Comparison of ENCODE assay signal across 8 cellular contexts in the genomic region with DNA sequence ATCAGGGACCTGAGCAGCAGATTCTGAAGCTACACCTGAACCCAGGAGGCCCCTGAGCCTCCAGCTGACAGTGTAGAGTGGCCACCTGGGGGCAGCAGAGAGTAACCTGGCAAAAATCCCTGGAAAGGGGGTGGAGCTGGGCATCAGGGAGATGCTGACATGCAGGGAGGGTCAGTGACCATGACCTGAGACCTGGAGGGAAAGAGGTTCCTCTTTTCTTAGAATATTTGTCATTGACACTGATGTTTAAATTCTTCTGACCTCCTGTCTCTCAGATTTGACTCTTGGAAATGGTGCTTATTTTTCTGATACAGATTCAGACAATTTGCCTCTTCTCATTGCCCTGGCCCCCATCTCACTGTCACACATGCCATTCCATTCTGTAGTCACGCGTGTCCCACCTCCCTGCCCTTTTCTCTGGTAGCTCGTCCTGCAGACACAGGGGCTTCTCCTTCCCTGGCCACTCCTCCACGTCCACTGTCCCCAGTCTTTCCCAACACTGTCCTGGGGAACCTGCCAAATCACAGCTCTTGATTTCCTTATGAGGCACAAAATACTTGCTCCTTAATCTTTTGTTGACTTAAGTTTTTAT.
DNase-seq lines count a peak whose midpoint lies in the region; ATAC-seq and TF ChIP-seq lines count a peak whose summit lies in the region.

No MANE protein-coding gene starts in this region.

- peak; percentile 68 for TF ChIP-seq CTCF in AG04450 (IDR thresholded peaks at IDR 0.05; ENCODE audit: low read depth, low read length)
- peak; percentile 54 for TF ChIP-seq CTCF in GM12865 (IDR thresholded peaks at IDR 0.05; ENCODE audit: insufficient read depth, low read depth, low read length, missing control alignments)
- TF ChIP-seq CTCF in left ventricle myocardium inferior (IDR thresholded peaks at IDR 0.05; ENCODE audit: borderline replicate concordance), result peak; percentile 64

- H3K9me3 ChIP-seq in AG04450 (ENCODE audit: control insufficient read depth, insufficient read depth, low read length) (no peaks in the 10 kb centered on the region), left ventricle myocardium inferior (replicated peaks) (peaks cover 5% of the 10 kb centered on the region)

- no peaks in the 10 kb centered on the region for H3K36me3 ChIP-seq in left ventricle myocardium inferior

- ATAC-seq in GM18867 (IDR thresholded peaks at IDR 0.05; ENCODE audit: unreplicated experiment), result no peak

- no peak overlapping the region for H3K4me3 ChIP-seq in AG04450 (ENCODE audit: low read depth, low read length)
- H3K4me3 ChIP-seq in GM12865 (ENCODE audit: low read depth, low read length), result no peak overlapping the region
- no peak overlapping the region for H3K4me3 ChIP-seq in left ventricle myocardium inferior

- no peak for DNase-seq in AG04450 (ENCODE audit: low read depth, low spot score)
- peak; percentile 11 for DNase-seq in GM12865 (ENCODE audit: low read depth)
- peak; percentile 80 for DNase-seq in OCI-M1 (lab: John Stamatoyannopoulos, UW)
- DNase-seq in activated effector memory CD4-positive, alpha-beta T cell treated with Interleukin-2 at 50 U/mL for 16 hours, result peak; percentile 22
- DNase-seq in left ventricle myocardium inferior, result no peak
- DNase-seq in stimulated activated CD4-positive, alpha-beta T cell treated with anti-CD3 and anti-CD28 coated beads, Interleukin-12 subunit alpha, Interleukin-12 subunit beta, amount 100 ng/mL, for 48 hours (ENCODE audit: low read depth in 2 of 3, low spot score in 1 of 3), result peak in 2 of 3 donors; percentile 18 to 56
- DNase-seq in ureter (ENCODE audit: low spot score), result no peak

- H3K27me3 ChIP-seq in AG04450 (ENCODE audit: control insufficient read depth, insufficient read depth, low read length) (peaks cover 11% of the 10 kb centered on the region), left ventricle myocardium inferior (ENCODE audit: low read depth) (peaks cover 81% of the 10 kb centered on the region)

- H3K4me1 ChIP-seq in left ventricle myocardium inferior, result no peaks in the 10 kb centered on the region

- POLR2A ChIA-PET in AG04450 (lab: Yijun Ruan, JAX), result no interaction called here

- CTCF ChIA-PET in AG04450 (lab: Charles Lee), result interaction anchor here (0.6 to 2.1 kb wide), 11 partner anchors 9 to 295 kb away, joined by 3 to 10 read pairs (median 4); no protein-coding TSS in a partner anchor

- intact Hi-C loops in left ventricle myocardium inferior (cut with micrococcal nuclease), result no loop called here

- H3K27ac ChIP-seq in AG04450 (ENCODE audit: low read depth, low read length), result no peak overlapping the region
- no peak overlapping the region for H3K27ac ChIP-seq in left ventricle myocardium inferior (replicated peaks)

Comparison
In these comparisons a context has a peak if more than half of its experiments do, and no peak if none do; other contexts are left out.
1. DNase-seq: peak in GM12865 (single experiment), OCI-M1 (single experiment), activated effector memory CD4-positive, alpha-beta T cell treated with Interleukin-2 at 50 U/mL for 16 hours (single experiment) and stimulated activated CD4-positive, alpha-beta T cell treated with anti-CD3 and anti-CD28 coated beads, Interleukin-12 subunit alpha, Interleukin-12 subunit beta, amount 100 ng/mL, for 48 hours (2 of 3); none in AG04450 (single experiment), left ventricle myocardium inferior (single experiment) and ureter (single experiment).
2. Peak in every context shown above with its lines, with median percentiles within 50 percentile points of each other: CTCF ChIP-seq.